Comparison of ENCODE assay signal across 11 cellular contexts in genomic region chrX:31713120-31713519, GRCh38.
"Had no signal": no experiment of that assay in that cellular context is flagged by ENCODE, and none has a peak within 500 bp of the region (broad histone marks: within the 10 kb centered on the region; RNA-seq: fewer than 3 reads in every experiment).

No MANE protein-coding gene starts in this region.

- H3K4me2 ChIP-seq: GM23338 had no signal

- H3K9me3 ChIP-seq: HAP-1 had no signal

- H3K4me3 Mint-ChIP-seq: GM23338, H9, HFFc6 had no signal

- H3K27ac Mint-ChIP-seq: GM23338, H9, HFFc6 had no signal

- FAIRE-seq: H1, H54 had no signal

- H3K4me3 ChIP-seq: GM23248, GM23338, HAP-1 had no signal

- H3K9ac ChIP-seq: GM23248 had no signal

- H3K27ac ChIP-seq: GM23248 had no signal

- DNase-seq: GM23248, GOT3, H7, H9, HCEC 1CT, HFFc6 had no signal

- H3K36me3 ChIP-seq: HAP-1 had no signal

- H3K9me3 Mint-ChIP-seq: GM23338, HFFc6 had no signal

- H2AFZ ChIP-seq: GM23248, GM23338 had no signal

- H3K4me1 ChIP-seq: HAP-1 had no signal

- ATAC-seq: GM23338, HCT116 had no signal

- H3K4me1 Mint-ChIP-seq: GM23338 had no signal
